ENCODE assay signal across 16 cellular contexts in the genomic region with DNA sequence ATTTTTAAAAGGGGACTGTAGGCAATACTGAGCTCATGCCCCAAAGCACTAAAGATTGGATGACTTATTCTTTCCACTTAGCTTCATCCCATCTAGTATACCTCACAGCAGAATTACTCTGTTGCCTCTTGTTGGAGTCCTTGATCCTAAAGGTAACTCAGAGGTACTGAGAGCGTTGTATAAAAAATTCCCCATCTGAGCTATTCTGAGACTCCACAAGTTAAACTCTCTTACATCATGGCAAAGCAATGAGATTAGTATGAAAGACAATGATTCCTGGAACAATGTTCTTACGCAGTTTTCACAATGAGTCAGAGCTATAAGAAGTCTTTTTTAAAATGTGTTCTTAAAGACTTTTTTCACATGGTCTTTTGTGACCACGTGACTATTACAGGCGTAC.
DNase-seq lines count a peak whose midpoint lies in the region; ATAC-seq and TF ChIP-seq lines count a peak whose summit lies in the region.
"Had no signal": no experiment of that assay in that cellular context is flagged by ENCODE, and none has a peak within 500 bp of the region (broad histone marks: within the 10 kb centered on the region; RNA-seq: fewer than 3 reads in every experiment).

No MANE protein-coding gene starts in this region.

- no peaks in the 10 kb centered on the region for H3K27me3 ChIP-seq in SK-N-SH (ENCODE audit: insufficient read depth)
- H3K27me3 ChIP-seq: BE2C had no signal

- no peak for TF ChIP-seq CTCF in SK-N-SH (IDR thresholded peaks at IDR 0.05)

- 49% methylated on average over 4 of the region's 4 CpGs for WGBS in SK-N-SH (ENCODE audit: low lambda C conversion rate)

- DNase-seq in SK-N-SH (no peak), astrocyte of the hippocampus (ENCODE audit: low read depth, low spot score) (peak; percentile 53), kidney tubule cell (ENCODE audit: low spot score) (peak; percentile 17), left ventricle myocardium superior (no peak), hepatic stellate cell (ENCODE audit: low spot score) (no peak), anterior cingulate cortex (lab: John Stamatoyannopoulos, UW) (no peak)
- DNase-seq: BE2C; CD4-positive, alpha-beta T cell; H9; NCI-H187 treated with DMSO at 0.1 percent for 48 hours; OCI-M1; SHP77 treated with DMSO at 0.1 percent for 48 hours had no signal

- H3K4me3 ChIP-seq in SK-N-SH (ENCODE audit: low read depth in 2 of 2, low read length in 1 of 2), result no peak overlapping the region

- no peaks in the 10 kb centered on the region for H4K20me1 ChIP-seq in SK-N-SH (ENCODE audit: insufficient read depth)

- ATAC-seq in SK-N-SH treated with all-trans-retinoic acid at 6 μM for 48 hours, result no peak
- ATAC-seq in left ventricle myocardium superior, result no peak
- ATAC-seq in HG02763 (IDR thresholded peaks at IDR 0.05; ENCODE audit: unreplicated experiment), result no peak

- CTCF ChIA-PET in SK-N-SH (lab: Yijun Ruan, JAX), result no interaction called here

- POLR2A ChIA-PET in SK-N-SH (lab: Yijun Ruan, JAX), result no interaction called here

- no peak overlapping the region for H3K4me2 ChIP-seq in SK-N-SH

- no peaks in the 10 kb centered on the region for H3K9me2 ChIP-seq in SK-N-SH

- H3K79me2 ChIP-seq in SK-N-SH (ENCODE audit: insufficient read depth), result no peaks in the 10 kb centered on the region

- H2AFZ ChIP-seq in SK-N-SH (ENCODE audit: low read depth), result no peak overlapping the region

- H3K4me1 ChIP-seq in SK-N-SH (ENCODE audit: control insufficient read depth in 1 of 2, insufficient read depth in 2 of 2, low read depth in 1 of 2, low read length in 1 of 2), result no peaks in the 10 kb centered on the region
- H3K4me1 ChIP-seq: BE2C had no signal

- no peak overlapping the region for H3K9ac ChIP-seq in SK-N-SH

- no peak for TF ChIP-seq EP300 in SK-N-SH (IDR thresholded peaks at IDR 0.05; ENCODE audit: borderline replicate concordance in 1 of 2, low read depth in 1 of 2, low read length in 1 of 2)

- TF ChIP-seq RAD21 in SK-N-SH (IDR thresholded peaks at IDR 0.05; ENCODE audit: low read length), result no peak

- H3K36me3 ChIP-seq in SK-N-SH (replicated peaks in 1 of 2; ENCODE audit: control insufficient read depth in 1 of 2, insufficient read depth in 2 of 2, low read length in 1 of 2), result no peaks in the 10 kb centered on the region

- no peaks in the 10 kb centered on the region for H3F3A ChIP-seq in SK-N-SH (replicated peaks; ENCODE audit: insufficient read depth)

- H3K9me3 ChIP-seq in SK-N-SH, result no peaks in the 10 kb centered on the region
- H3K9me3 ChIP-seq: BE2C had no signal

- H3K27ac ChIP-seq in SK-N-SH (ENCODE audit: low read depth in 2 of 2, low read length in 1 of 2), result no peak overlapping the region
- H3K27ac ChIP-seq: 22Rv1, HL-60 had no signal

- intact Hi-C loops in left ventricle myocardium superior (cut with micrococcal nuclease), result no loop called here

TF ChIP-seq in SK-N-SH treated with all-trans-retinoic acid at 6 μM for 48 hours, 23 proteins besides CTCF, POLR2A, EP300 and RAD21:
- no peak for TF ChIP-seq ESRRG (CRISPR knock-in tag; IDR thresholded peaks at IDR 0.05)
- peak; percentile 13; the same call in 1 of the 2 replicates for TF ChIP-seq ISL1 (CRISPR knock-in tag; IDR thresholded peaks at IDR 0.05)
- no peak for TF ChIP-seq TOX (CRISPR knock-in tag; IDR thresholded peaks at IDR 0.05; ENCODE audit: borderline replicate concordance)

TF ChIP-seq in SK-N-SH, 30 proteins besides CTCF, POLR2A, EP300 and RAD21:
- TF ChIP-seq CHD2 (IDR thresholded peaks at IDR 0.05; ENCODE audit: low read length, partially characterized antibody), result no peak
- TF ChIP-seq FOXJ3 (CRISPR knock-in tag; IDR thresholded peaks at IDR 0.05), result no peak
- TF ChIP-seq, protein P1, sequence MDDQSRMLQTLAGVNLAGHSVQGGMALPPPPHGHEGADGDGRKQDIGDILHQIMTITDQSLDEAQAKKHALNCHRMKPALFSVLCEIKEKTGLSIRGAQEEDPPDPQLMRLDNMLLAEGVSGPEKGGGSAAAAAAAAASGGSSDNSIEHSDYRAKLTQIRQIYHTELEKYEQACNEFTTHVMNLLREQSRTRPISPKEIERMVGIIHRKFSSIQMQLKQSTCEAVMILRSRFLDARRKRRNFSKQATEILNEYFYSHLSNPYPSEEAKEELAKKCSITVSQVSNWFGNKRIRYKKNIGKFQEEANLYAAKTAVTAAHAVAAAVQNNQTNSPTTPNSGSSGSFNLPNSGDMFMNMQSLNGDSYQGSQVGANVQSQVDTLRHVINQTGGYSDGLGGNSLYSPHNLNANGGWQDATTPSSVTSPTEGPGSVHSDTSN (IDR thresholded peaks at IDR 0.05), result no peak
- no peak for TF ChIP-seq ELF1 (IDR thresholded peaks at IDR 0.05)
- TF ChIP-seq GABPA (IDR thresholded peaks at IDR 0.05; ENCODE audit: low read depth), result no peak
- TF ChIP-seq MEF2A (IDR thresholded peaks at IDR 0.05; ENCODE audit: borderline replicate concordance, low read depth), result no peak
- TF ChIP-seq, protein P2, sequence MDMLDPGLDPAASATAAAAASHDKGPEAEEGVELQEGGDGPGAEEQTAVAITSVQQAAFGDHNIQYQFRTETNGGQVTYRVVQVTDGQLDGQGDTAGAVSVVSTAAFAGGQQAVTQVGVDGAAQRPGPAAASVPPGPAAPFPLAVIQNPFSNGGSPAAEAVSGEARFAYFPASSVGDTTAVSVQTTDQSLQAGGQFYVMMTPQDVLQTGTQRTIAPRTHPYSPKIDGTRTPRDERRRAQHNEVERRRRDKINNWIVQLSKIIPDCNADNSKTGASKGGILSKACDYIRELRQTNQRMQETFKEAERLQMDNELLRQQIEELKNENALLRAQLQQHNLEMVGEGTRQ (IDR thresholded peaks at IDR 0.05; ENCODE audit: borderline replicate concordance, low read depth, low read length), result no peak
- TF ChIP-seq JUND (IDR thresholded peaks at IDR 0.05), result no peak
- TF ChIP-seq EZH2phosphoT487 (IDR thresholded peaks at IDR 0.05; ENCODE audit: borderline replicate concordance, low read depth), result no peak
- no peak for TF ChIP-seq TAF1 (IDR thresholded peaks at IDR 0.05; ENCODE audit: borderline replicate concordance, low read depth, low read length)
- no peak for TF ChIP-seq POLR2AphosphoS5 (IDR thresholded peaks at IDR 0.05; ENCODE audit: low read depth, low read length)
- TF ChIP-seq MXI1 (IDR thresholded peaks at IDR 0.05; ENCODE audit: low read depth, low read length), result no peak
- no peak for TF ChIP-seq NFIC (IDR thresholded peaks at IDR 0.05; ENCODE audit: borderline replicate concordance)
- TF ChIP-seq NRF1 (IDR thresholded peaks at IDR 0.05; ENCODE audit: low read depth, low read length), result no peak
- no peak for TF ChIP-seq SMC3 (IDR thresholded peaks at IDR 0.05; ENCODE audit: low read depth, low read length)
- no peak for TF ChIP-seq SIN3A (IDR thresholded peaks at IDR 0.05; ENCODE audit: borderline replicate concordance, low read depth, low read length)
- TF ChIP-seq RXRA (IDR thresholded peaks at IDR 0.05; ENCODE audit: borderline replicate concordance, low read depth), result no peak
- TF ChIP-seq, protein P3, sequence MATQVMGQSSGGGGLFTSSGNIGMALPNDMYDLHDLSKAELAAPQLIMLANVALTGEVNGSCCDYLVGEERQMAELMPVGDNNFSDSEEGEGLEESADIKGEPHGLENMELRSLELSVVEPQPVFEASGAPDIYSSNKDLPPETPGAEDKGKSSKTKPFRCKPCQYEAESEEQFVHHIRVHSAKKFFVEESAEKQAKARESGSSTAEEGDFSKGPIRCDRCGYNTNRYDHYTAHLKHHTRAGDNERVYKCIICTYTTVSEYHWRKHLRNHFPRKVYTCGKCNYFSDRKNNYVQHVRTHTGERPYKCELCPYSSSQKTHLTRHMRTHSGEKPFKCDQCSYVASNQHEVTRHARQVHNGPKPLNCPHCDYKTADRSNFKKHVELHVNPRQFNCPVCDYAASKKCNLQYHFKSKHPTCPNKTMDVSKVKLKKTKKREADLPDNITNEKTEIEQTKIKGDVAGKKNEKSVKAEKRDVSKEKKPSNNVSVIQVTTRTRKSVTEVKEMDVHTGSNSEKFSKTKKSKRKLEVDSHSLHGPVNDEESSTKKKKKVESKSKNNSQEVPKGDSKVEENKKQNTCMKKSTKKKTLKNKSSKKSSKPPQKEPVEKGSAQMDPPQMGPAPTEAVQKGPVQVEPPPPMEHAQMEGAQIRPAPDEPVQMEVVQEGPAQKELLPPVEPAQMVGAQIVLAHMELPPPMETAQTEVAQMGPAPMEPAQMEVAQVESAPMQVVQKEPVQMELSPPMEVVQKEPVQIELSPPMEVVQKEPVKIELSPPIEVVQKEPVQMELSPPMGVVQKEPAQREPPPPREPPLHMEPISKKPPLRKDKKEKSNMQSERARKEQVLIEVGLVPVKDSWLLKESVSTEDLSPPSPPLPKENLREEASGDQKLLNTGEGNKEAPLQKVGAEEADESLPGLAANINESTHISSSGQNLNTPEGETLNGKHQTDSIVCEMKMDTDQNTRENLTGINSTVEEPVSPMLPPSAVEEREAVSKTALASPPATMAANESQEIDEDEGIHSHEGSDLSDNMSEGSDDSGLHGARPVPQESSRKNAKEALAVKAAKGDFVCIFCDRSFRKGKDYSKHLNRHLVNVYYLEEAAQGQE (IDR thresholded peaks at IDR 0.05; ENCODE audit: low read depth, low read length), result no peak
- no peak for TF ChIP-seq RFX5 (IDR thresholded peaks at IDR 0.05; ENCODE audit: low read length)
- TF ChIP-seq, protein P4, sequence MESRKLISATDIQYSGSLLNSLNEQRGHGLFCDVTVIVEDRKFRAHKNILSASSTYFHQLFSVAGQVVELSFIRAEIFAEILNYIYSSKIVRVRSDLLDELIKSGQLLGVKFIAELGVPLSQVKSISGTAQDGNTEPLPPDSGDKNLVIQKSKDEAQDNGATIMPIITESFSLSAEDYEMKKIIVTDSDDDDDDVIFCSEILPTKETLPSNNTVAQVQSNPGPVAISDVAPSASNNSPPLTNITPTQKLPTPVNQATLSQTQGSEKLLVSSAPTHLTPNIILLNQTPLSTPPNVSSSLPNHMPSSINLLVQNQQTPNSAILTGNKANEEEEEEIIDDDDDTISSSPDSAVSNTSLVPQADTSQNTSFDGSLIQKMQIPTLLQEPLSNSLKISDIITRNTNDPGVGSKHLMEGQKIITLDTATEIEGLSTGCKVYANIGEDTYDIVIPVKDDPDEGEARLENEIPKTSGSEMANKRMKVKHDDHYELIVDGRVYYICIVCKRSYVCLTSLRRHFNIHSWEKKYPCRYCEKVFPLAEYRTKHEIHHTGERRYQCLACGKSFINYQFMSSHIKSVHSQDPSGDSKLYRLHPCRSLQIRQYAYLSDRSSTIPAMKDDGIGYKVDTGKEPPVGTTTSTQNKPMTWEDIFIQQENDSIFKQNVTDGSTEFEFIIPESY (IDR thresholded peaks at IDR 0.05; ENCODE audit: borderline replicate concordance, low read depth), result no peak

Comparison
In these comparisons a context has a peak if more than half of its experiments do, and no peak if none do; other contexts are left out.
1. DNase-seq: peak in astrocyte of the hippocampus (single experiment) and kidney tubule cell (single experiment); none in SK-N-SH (single experiment), left ventricle myocardium superior (single experiment), hepatic stellate cell (single experiment) and anterior cingulate cortex (0 of 58).